Comparison of ENCODE assay signal across 8 cellular contexts in the genomic region with DNA sequence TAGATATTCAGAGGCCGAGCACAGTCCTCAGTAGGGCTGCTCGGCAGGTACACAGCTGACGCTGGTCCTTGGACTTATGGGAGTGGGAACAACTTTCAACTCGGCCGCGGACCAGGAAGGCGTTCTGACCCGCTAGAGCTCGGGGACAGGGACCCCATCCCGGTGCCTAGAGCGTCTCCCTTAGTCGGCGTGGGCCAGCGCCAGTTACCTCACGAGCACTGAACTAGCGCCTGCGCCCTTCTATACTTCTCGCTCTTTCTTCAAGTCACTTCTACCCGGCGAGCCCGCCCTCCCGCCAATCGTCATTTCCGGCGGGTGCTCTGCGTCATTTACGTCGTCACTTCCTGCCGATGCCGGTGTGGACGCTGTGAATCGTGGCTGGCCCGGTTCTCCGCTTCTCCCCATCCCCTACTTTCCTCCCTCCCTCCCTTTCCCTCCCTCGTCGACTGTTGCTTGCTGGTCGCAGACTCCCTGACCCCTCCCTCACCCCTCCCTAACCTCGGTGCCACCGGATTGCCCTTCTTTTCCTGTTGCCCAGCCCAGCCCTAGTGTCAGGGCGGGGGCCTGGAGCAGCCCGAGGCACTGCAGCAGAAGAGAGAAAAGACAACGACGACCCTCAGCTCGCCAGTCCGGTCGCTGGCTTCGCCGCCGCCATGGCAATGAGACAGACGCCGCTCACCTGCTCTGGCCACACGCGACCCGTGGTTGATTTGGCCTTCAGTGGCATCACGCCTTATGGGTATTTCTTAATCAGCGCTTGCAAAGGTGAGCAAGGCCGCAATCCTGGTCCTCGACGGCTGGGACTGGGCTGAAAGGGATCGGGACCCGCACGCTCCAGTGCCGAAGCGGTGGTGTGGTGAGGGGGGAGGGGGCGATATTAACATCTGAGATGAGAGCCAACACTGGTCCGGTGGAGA. TPM values are rescaled to one million over a fixed set of nuclear protein-coding genes. Genes with fewer than 3 reads are reported as not detected.
DNase-seq lines count a peak whose midpoint lies in the region; ATAC-seq, FAIRE-seq and TF ChIP-seq lines count a peak whose summit lies in the region.

STRAP (plus strand) TSS at position 333 of the 917 bp plus-strand sequence; CDS start at position 654, 321 bp downstream.

- H3K27me3 ChIP-seq in pancreas (no peaks in the 10 kb centered on the region), tibial artery (no peaks in the 10 kb centered on the region)

- no peak for TF ChIP-seq CTCF in GM12864 (IDR thresholded peaks at IDR 0.05; ENCODE audit: low read depth, low read length, missing control alignments)
- no peak for TF ChIP-seq CTCF in pancreas (IDR thresholded peaks at IDR 0.05)
- peak in 1 of 2 experiments; percentile 2 for TF ChIP-seq CTCF in tibial artery (IDR thresholded peaks at IDR 0.05)

- intact Hi-C loops in Right ventricle myocardium inferior (cut with DNase I) = no loop called here
- intact Hi-C loops in pancreas (cut with DNase I) = no loop called here
- intact Hi-C loops in tibial artery (cut with DNase I; ENCODE audit: low total_unique reads) = no loop called here

- H3K27ac ChIP-seq in pancreas (peak within 1 kb of the TSS; percentile 94 to 99 (median 98)), tibial artery (peak within 1 kb of the TSS; percentile 97 to 98)

- DNase-seq in GM12864 (ENCODE audit: low read depth) (peak; percentile 89), NCI-H1417 (lab: John Stamatoyannopoulos, UW) (peak; percentile 97 to 99 (median 99)), SW 1271 (lab: John Stamatoyannopoulos, UW) (peak; percentile 92 to 99), Right ventricle myocardium inferior (ENCODE audit: missing footprints) (peak; percentile 98), pancreas (peak; percentile 95 to 98 (median 96)), tibial artery (peak; percentile 97 to 98)
- DNase-seq in activated naive CD8-positive, alpha-beta T cell treated with anti-CD3 and anti-CD28 coated beads, Interleukin-2, amount 50 U/mL, for 16 hours (ENCODE audit: low read depth, low spot score) = peak; percentile 89

- peak; percentile 53 for FAIRE-seq in pancreas (lab: Jason Lieb, UNC)

- H3K4me3 ChIP-seq in GM12864 (ENCODE audit: low read depth, low read length) = peak within 1 kb of the TSS; percentile 88
- peak within 1 kb of the TSS; percentile 43 to 75 (median 66) for H3K4me3 ChIP-seq in pancreas
- peak within 1 kb of the TSS; percentile 67 to 86 for H3K4me3 ChIP-seq in tibial artery

- H3K9me3 ChIP-seq in pancreas (no peaks in the 10 kb centered on the region), tibial artery (no peaks in the 10 kb centered on the region)

- H3K36me3 ChIP-seq in pancreas (no peaks in the 10 kb centered on the region), tibial artery (no peaks in the 10 kb centered on the region)

- ATAC-seq in HG02759 (IDR thresholded peaks at IDR 0.05; ENCODE audit: unreplicated experiment) (peak; percentile 95), Right ventricle myocardium inferior (peak; percentile 98), pancreas (peak; percentile 93 to 97 (median 94))

- peaks cover 8 to 26% (median 20%) of the 10 kb centered on the region in 3 donors for H3K4me1 ChIP-seq in pancreas
- H3K4me1 ChIP-seq in tibial artery = peaks cover 0 to 41% (median 21%) of the 10 kb centered on the region in 4 donors

- WGBS in pancreas, 2 donors = 0 to 1% methylated on average over 60 to 66 of the region's 66 CpGs

RNA-seq across cellular contexts. Expression of gene STRAP, which starts in this region (rescaled TPM):
- total RNA-seq in Right ventricle myocardium inferior (135 TPM), pancreas (10 to 100 TPM; 36.1 to 48.7 (median 44.1) TPM)
- 10 to 100 TPM; 45.0 to 52.2 TPM for polyA plus RNA-seq in pancreas

Comparison
In these comparisons a context has a peak if more than half of its experiments do, and no peak if none do; other contexts are left out.
1. Peak in every context shown above with its lines: DNase-seq, ATAC-seq, H3K4me3 ChIP-seq and H3K27ac ChIP-seq.